In genomic region chr4:5381981-5382441, GRCh38 we compare ENCODE assay signal across 16 cellular contexts.
DNase-seq lines count a peak whose midpoint lies in the region; TF ChIP-seq lines count a peak whose summit lies in the region.
"Had no signal": no experiment of that assay in that cellular context is flagged by ENCODE, and none has a peak within 500 bp of the region (broad histone marks: within the 10 kb centered on the region; RNA-seq: fewer than 3 reads in every experiment).

No MANE protein-coding gene starts in this region.

- no peak overlapping the region for H3K4me3 ChIP-seq in fibroblast of mammary gland (ENCODE audit: control insufficient read depth, low read depth, low read length)
- H3K4me3 ChIP-seq: coronary artery, prostate gland had no signal

- TF ChIP-seq CTCF in fibroblast of mammary gland (conservative IDR thresholded peaks at IDR 0.05; ENCODE audit: control insufficient read depth, insufficient read depth, low read depth, low read length) = no peak

- DNase-seq in GM04504 (ENCODE audit: low read depth) (peak; percentile 52), SW480 (ENCODE audit: low spot score) (peak; percentile 19), fibroblast of mammary gland (ENCODE audit: low read depth) (peak; percentile 18), smooth muscle cell of the brain vasculature (ENCODE audit: low read depth, low spot score) (peak; percentile 47), NCI-H510A treated with DMSO at 0.1 percent for 48 hours (lab: John Stamatoyannopoulos, UW) (no peak), 8988T (no peak), NCI-H1436 treated with DMSO at 0.1 percent for 48 hours (lab: John Stamatoyannopoulos, UW) (no peak)
- DNase-seq: activated effector memory CD4-positive, alpha-beta T cell treated with Interleukin-2 at 50 U/mL for 16 hours; amygdala; CD8-positive, alpha-beta T cell; mammary epithelial cell; naive thymus-derived CD4-positive, alpha-beta T cell; NCI-H1930; NCI-H510A had no signal

Comparison
In these comparisons a context has a peak if more than half of its experiments do, and no peak if none do; other contexts are left out.
1. DNase-seq: peak in GM04504 (single experiment), SW480 (single experiment), fibroblast of mammary gland (single experiment) and smooth muscle cell of the brain vasculature (single experiment); none in NCI-H510A treated with DMSO at 0.1 percent for 48 hours (single experiment), 8988T (single experiment) and NCI-H1436 treated with DMSO at 0.1 percent for 48 hours (single experiment).